1 cellular context compared by ENCODE assay signal in the genomic region with DNA sequence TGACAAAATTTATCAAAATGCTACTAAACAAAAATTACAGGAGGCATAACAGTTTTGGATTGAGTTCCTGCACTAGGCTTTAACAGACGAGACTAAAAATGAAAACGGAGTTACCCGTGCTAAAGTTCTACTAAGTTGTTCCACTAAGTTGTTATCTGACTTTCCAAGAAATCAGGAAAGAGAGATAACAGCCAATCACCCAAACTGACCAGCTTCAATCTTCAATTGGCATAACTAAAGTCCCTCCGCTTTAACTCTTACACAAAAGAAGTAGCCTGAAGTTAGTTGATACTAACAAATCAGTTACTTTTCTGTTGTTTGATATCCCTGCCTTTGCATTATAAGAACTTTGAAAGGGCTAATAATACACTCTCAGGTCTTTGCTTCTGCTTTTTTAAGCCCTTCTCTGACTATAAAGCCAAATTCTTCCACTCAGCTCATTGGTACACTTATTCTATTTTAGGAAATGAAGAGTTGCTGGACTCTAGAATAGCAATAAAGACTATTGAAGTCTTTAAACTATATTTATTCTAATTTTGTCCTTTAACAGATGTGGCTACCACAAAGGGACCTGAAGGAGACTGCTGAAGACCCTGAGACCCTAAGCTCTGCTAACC.
TF ChIP-seq lines count a peak whose summit lies in the region.

No MANE protein-coding gene starts in this region.

TF ChIP-seq in K562, 482 proteins besides CTCF, POLR2A, EP300 and RAD21 (continued from another document and continues in another):
- TF ChIP-seq, protein P1, sequence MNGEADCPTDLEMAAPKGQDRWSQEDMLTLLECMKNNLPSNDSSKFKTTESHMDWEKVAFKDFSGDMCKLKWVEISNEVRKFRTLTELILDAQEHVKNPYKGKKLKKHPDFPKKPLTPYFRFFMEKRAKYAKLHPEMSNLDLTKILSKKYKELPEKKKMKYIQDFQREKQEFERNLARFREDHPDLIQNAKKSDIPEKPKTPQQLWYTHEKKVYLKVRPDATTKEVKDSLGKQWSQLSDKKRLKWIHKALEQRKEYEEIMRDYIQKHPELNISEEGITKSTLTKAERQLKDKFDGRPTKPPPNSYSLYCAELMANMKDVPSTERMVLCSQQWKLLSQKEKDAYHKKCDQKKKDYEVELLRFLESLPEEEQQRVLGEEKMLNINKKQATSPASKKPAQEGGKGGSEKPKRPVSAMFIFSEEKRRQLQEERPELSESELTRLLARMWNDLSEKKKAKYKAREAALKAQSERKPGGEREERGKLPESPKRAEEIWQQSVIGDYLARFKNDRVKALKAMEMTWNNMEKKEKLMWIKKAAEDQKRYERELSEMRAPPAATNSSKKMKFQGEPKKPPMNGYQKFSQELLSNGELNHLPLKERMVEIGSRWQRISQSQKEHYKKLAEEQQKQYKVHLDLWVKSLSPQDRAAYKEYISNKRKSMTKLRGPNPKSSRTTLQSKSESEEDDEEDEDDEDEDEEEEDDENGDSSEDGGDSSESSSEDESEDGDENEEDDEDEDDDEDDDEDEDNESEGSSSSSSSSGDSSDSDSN (IDR thresholded peaks at IDR 0.05; ENCODE audit: borderline replicate concordance in 1 of 2, low read depth in 2 of 2, low read length in 2 of 2): no peak
- TF ChIP-seq, protein P2, sequence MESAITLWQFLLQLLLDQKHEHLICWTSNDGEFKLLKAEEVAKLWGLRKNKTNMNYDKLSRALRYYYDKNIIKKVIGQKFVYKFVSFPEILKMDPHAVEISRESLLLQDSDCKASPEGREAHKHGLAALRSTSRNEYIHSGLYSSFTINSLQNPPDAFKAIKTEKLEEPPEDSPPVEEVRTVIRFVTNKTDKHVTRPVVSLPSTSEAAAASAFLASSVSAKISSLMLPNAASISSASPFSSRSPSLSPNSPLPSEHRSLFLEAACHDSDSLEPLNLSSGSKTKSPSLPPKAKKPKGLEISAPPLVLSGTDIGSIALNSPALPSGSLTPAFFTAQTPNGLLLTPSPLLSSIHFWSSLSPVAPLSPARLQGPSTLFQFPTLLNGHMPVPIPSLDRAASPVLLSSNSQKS (CRISPR knock-in tag; IDR thresholded peaks at IDR 0.05): no peak
- TF ChIP-seq POLR2H (tag; IDR thresholded peaks at IDR 0.05; ENCODE audit: low read depth) (0 out of 2 replicates have a peak, but pooled peaks have one; percentile 31), CBFA2T3 (IDR thresholded peaks at IDR 0.05) (peak; percentile 52), ELF4 (CRISPR knock-in tag; IDR thresholded peaks at IDR 0.05) (no peak), ZSCAN32 (CRISPR knock-in tag; IDR thresholded peaks at IDR 0.05) (no peak), FOSL1 (tag; conservative IDR thresholded peaks at IDR 0.05) (peak; percentile 45; the same call in 1 of the 2 replicates), CCAR2 (IDR thresholded peaks at IDR 0.05; ENCODE audit: low read depth, low read length) (no peak), PHB (CRISPR knock-in tag; IDR thresholded peaks at IDR 0.05) (no peak), ZNF589 (CRISPR knock-in tag; IDR thresholded peaks at IDR 0.05; ENCODE audit: low read depth) (no peak), U2AF2 (optimal IDR thresholded peaks at IDR 0.05; ENCODE audit: low read depth, low read length) (no peak), CXXC5 (CRISPR knock-in tag; IDR thresholded peaks at IDR 0.05) (no peak), TAL1 (IDR thresholded peaks at IDR 0.05) (peak; percentile 14; the same call in 1 of the 2 replicates), PCBP1 (IDR thresholded peaks at IDR 0.05; ENCODE audit: low read depth, low read length, poor library complexity, severe bottlenecking) (no peak), POLR3A (IDR thresholded peaks at IDR 0.05; ENCODE audit: borderline replicate concordance, extremely low read depth, insufficient read depth, insufficient read length) (no peak), SMAD4 (CRISPR knock-in tag; conservative IDR thresholded peaks at IDR 0.05) (no peak), CHD1 (IDR thresholded peaks at IDR 0.05; ENCODE audit: low read length) (no peak), PHB2 (IDR thresholded peaks at IDR 0.05; ENCODE audit: low read depth) (no peak), NCOR1 (IDR thresholded peaks at IDR 0.05) (no peak; the same call in 1 of the 2 replicates), ZNF699 (CRISPR knock-in tag; IDR thresholded peaks at IDR 0.05; ENCODE audit: insufficient replicate concordance) (no peak), NFIX (CRISPR knock-in tag; IDR thresholded peaks at IDR 0.05; ENCODE audit: low read depth) (no peak), CBX8 (IDR thresholded peaks at IDR 0.05; ENCODE audit: borderline replicate concordance, extremely low read depth, low read depth, low read length, poor library complexity, severe bottlenecking) (no peak), EHMT2 (IDR thresholded peaks at IDR 0.05) (no peak), ILF3 (IDR thresholded peaks at IDR 0.05; ENCODE audit: borderline replicate concordance) (no peak), PURB (CRISPR knock-in tag; IDR thresholded peaks at IDR 0.05; ENCODE audit: low read depth) (no peak)
- TF ChIP-seq, protein P3, sequence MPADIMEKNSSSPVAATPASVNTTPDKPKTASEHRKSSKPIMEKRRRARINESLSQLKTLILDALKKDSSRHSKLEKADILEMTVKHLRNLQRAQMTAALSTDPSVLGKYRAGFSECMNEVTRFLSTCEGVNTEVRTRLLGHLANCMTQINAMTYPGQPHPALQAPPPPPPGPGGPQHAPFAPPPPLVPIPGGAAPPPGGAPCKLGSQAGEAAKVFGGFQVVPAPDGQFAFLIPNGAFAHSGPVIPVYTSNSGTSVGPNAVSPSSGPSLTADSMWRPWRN (IDR thresholded peaks at IDR 0.05; ENCODE audit: low read depth): peak; percentile 28; the same call in 1 of the 2 replicates
- TF ChIP-seq, protein P4, sequence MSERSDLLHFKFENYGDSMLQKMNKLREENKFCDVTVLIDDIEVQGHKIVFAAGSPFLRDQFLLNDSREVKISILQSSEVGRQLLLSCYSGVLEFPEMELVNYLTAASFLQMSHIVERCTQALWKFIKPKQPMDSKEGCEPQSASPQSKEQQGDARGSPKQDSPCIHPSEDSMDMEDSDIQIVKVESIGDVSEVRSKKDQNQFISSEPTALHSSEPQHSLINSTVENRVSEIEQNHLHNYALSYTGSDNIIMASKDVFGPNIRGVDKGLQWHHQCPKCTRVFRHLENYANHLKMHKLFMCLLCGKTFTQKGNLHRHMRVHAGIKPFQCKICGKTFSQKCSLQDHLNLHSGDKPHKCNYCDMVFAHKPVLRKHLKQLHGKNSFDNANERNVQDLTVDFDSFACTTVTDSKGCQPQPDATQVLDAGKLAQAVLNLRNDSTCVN (CRISPR knock-in tag; IDR thresholded peaks at IDR 0.05): no peak
- TF ChIP-seq, protein P5, sequence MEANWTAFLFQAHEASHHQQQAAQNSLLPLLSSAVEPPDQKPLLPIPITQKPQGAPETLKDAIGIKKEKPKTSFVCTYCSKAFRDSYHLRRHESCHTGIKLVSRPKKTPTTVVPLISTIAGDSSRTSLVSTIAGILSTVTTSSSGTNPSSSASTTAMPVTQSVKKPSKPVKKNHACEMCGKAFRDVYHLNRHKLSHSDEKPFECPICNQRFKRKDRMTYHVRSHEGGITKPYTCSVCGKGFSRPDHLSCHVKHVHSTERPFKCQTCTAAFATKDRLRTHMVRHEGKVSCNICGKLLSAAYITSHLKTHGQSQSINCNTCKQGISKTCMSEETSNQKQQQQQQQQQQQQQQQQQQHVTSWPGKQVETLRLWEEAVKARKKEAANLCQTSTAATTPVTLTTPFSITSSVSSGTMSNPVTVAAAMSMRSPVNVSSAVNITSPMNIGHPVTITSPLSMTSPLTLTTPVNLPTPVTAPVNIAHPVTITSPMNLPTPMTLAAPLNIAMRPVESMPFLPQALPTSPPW (CRISPR knock-in tag; IDR thresholded peaks at IDR 0.05): peak; percentile 23; the same call in 1 of the 2 replicates
- TF ChIP-seq, protein P6, sequence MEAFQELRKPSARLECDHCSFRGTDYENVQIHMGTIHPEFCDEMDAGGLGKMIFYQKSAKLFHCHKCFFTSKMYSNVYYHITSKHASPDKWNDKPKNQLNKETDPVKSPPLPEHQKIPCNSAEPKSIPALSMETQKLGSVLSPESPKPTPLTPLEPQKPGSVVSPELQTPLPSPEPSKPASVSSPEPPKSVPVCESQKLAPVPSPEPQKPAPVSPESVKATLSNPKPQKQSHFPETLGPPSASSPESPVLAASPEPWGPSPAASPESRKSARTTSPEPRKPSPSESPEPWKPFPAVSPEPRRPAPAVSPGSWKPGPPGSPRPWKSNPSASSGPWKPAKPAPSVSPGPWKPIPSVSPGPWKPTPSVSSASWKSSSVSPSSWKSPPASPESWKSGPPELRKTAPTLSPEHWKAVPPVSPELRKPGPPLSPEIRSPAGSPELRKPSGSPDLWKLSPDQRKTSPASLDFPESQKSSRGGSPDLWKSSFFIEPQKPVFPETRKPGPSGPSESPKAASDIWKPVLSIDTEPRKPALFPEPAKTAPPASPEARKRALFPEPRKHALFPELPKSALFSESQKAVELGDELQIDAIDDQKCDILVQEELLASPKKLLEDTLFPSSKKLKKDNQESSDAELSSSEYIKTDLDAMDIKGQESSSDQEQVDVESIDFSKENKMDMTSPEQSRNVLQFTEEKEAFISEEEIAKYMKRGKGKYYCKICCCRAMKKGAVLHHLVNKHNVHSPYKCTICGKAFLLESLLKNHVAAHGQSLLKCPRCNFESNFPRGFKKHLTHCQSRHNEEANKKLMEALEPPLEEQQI (IDR thresholded peaks at IDR 0.05): no peak
- TF ChIP-seq, protein P7, sequence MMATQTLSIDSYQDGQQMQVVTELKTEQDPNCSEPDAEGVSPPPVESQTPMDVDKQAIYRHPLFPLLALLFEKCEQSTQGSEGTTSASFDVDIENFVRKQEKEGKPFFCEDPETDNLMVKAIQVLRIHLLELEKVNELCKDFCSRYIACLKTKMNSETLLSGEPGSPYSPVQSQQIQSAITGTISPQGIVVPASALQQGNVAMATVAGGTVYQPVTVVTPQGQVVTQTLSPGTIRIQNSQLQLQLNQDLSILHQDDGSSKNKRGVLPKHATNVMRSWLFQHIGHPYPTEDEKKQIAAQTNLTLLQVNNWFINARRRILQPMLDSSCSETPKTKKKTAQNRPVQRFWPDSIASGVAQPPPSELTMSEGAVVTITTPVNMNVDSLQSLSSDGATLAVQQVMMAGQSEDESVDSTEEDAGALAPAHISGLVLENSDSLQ (IDR thresholded peaks at IDR 0.05): no peak
- TF ChIP-seq, protein P8, sequence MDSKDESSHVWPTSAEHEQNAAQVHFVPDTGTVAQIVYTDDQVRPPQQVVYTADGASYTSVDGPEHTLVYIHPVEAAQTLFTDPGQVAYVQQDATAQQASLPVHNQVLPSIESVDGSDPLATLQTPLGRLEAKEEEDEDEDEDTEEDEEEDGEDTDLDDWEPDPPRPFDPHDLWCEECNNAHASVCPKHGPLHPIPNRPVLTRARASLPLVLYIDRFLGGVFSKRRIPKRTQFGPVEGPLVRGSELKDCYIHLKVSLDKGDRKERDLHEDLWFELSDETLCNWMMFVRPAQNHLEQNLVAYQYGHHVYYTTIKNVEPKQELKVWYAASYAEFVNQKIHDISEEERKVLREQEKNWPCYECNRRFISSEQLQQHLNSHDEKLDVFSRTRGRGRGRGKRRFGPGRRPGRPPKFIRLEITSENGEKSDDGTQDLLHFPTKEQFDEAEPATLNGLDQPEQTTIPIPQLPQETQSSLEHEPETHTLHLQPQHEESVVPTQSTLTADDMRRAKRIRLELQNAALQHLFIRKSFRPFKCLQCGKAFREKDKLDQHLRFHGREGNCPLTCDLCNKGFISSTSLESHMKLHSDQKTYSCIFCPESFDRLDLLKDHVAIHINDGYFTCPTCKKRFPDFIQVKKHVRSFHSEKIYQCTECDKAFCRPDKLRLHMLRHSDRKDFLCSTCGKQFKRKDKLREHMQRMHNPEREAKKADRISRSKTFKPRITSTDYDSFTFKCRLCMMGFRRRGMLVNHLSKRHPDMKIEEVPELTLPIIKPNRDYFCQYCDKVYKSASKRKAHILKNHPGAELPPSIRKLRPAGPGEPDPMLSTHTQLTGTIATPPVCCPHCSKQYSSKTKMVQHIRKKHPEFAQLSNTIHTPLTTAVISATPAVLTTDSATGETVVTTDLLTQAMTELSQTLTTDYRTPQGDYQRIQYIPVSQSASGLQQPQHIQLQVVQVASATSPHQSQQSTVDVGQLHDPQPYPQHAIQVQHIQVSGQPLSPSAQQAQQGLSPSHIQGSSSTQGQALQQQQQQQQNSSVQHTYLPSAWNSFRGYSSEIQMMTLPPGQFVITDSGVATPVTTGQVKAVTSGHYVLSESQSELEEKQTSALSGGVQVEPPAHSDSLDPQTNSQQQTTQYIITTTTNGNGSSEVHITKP (IDR thresholded peaks at IDR 0.05; ENCODE audit: partially characterized antibody): peak; percentile 81
- TF ChIP-seq, protein P9, sequence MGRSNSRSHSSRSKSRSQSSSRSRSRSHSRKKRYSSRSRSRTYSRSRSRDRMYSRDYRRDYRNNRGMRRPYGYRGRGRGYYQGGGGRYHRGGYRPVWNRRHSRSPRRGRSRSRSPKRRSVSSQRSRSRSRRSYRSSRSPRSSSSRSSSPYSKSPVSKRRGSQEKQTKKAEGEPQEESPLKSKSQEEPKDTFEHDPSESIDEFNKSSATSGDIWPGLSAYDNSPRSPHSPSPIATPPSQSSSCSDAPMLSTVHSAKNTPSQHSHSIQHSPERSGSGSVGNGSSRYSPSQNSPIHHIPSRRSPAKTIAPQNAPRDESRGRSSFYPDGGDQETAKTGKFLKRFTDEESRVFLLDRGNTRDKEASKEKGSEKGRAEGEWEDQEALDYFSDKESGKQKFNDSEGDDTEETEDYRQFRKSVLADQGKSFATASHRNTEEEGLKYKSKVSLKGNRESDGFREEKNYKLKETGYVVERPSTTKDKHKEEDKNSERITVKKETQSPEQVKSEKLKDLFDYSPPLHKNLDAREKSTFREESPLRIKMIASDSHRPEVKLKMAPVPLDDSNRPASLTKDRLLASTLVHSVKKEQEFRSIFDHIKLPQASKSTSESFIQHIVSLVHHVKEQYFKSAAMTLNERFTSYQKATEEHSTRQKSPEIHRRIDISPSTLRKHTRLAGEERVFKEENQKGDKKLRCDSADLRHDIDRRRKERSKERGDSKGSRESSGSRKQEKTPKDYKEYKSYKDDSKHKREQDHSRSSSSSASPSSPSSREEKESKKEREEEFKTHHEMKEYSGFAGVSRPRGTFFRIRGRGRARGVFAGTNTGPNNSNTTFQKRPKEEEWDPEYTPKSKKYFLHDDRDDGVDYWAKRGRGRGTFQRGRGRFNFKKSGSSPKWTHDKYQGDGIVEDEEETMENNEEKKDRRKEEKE (IDR thresholded peaks at IDR 0.05; ENCODE audit: borderline replicate concordance in 1 of 2, control insufficient read depth in 1 of 2, low read depth in 2 of 2, low read length in 1 of 2): no peak
- TF ChIP-seq, protein P10, sequence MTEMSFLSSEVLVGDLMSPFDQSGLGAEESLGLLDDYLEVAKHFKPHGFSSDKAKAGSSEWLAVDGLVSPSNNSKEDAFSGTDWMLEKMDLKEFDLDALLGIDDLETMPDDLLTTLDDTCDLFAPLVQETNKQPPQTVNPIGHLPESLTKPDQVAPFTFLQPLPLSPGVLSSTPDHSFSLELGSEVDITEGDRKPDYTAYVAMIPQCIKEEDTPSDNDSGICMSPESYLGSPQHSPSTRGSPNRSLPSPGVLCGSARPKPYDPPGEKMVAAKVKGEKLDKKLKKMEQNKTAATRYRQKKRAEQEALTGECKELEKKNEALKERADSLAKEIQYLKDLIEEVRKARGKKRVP (CRISPR knock-in tag; IDR thresholded peaks at IDR 0.05): no peak
- TF ChIP-seq, protein P11, sequence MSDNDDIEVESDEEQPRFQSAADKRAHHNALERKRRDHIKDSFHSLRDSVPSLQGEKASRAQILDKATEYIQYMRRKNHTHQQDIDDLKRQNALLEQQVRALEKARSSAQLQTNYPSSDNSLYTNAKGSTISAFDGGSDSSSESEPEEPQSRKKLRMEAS (CRISPR knock-in tag; IDR thresholded peaks at IDR 0.05): no peak
